Comparison of ENCODE assay signal across 1 cellular context in the genomic region with DNA sequence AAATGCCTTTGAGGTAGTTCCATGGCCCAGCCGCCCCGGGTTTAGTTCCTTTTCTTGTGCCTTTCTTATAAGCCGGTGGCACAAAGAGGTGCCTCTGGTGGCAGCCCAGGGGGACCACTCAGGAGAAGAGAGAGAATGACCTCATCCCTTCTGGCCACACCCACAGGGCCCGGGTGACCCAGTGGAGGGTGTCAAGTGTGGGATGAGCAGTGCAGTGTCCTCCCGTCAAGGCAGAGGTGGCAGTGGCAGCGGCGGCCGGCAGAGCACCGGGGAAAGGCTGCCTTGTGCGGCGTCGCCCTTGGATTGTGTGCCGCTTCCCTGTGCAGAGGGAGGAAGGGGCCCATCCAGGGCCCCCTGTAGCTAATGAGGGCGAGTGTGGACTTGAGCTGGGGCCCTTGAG.
TF ChIP-seq lines count a peak whose summit lies in the region.

No MANE protein-coding gene starts in this region.

TF ChIP-seq in WTC11, 78 proteins besides CTCF, POLR2A, EP300 and RAD21 (continued from another document):
- TF ChIP-seq, protein P1, sequence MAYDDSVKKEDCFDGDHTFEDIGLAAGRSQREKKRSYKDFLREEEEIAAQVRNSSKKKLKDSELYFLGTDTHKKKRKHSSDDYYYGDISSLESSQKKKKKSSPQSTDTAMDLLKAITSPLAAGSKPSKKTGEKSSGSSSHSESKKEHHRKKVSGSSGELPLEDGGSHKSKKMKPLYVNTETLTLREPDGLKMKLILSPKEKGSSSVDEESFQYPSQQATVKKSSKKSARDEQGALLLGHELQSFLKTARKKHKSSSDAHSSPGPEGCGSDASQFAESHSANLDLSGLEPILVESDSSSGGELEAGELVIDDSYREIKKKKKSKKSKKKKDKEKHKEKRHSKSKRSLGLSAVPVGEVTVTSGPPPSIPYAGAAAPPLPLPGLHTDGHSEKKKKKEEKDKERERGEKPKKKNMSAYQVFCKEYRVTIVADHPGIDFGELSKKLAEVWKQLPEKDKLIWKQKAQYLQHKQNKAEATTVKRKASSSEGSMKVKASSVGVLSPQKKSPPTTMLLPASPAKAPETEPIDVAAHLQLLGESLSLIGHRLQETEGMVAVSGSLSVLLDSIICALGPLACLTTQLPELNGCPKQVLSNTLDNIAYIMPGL (CRISPR knock-in tag; IDR thresholded peaks at IDR 0.05): no peak
- TF ChIP-seq, protein P2, sequence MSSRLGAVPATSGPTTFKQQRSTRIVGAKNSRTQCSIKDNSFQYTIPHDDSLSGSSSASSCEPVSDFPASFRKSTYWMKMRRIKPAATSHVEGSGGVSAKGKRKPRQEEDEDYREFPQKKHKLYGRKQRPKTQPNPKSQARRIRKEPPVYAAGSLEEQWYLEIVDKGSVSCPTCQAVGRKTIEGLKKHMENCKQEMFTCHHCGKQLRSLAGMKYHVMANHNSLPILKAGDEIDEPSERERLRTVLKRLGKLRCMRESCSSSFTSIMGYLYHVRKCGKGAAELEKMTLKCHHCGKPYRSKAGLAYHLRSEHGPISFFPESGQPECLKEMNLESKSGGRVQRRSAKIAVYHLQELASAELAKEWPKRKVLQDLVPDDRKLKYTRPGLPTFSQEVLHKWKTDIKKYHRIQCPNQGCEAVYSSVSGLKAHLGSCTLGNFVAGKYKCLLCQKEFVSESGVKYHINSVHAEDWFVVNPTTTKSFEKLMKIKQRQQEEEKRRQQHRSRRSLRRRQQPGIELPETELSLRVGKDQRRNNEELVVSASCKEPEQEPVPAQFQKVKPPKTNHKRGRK (CRISPR knock-in tag; IDR thresholded peaks at IDR 0.05; ENCODE audit: borderline replicate concordance): no peak
- TF ChIP-seq ESRRA (CRISPR knock-in tag; IDR thresholded peaks at IDR 0.05; ENCODE audit: borderline replicate concordance): no peak
- TF ChIP-seq, protein P3, sequence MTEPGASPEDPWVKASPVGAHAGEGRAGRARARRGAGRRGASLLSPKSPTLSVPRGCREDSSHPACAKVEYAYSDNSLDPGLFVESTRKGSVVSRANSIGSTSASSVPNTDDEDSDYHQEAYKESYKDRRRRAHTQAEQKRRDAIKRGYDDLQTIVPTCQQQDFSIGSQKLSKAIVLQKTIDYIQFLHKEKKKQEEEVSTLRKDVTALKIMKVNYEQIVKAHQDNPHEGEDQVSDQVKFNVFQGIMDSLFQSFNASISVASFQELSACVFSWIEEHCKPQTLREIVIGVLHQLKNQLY (CRISPR knock-in tag; IDR thresholded peaks at IDR 0.05): no peak
- TF ChIP-seq, protein P4, sequence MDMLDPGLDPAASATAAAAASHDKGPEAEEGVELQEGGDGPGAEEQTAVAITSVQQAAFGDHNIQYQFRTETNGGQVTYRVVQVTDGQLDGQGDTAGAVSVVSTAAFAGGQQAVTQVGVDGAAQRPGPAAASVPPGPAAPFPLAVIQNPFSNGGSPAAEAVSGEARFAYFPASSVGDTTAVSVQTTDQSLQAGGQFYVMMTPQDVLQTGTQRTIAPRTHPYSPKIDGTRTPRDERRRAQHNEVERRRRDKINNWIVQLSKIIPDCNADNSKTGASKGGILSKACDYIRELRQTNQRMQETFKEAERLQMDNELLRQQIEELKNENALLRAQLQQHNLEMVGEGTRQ (CRISPR knock-in tag; IDR thresholded peaks at IDR 0.05): no peak
- no peak for TF ChIP-seq FOXP1 (CRISPR knock-in tag; IDR thresholded peaks at IDR 0.05; ENCODE audit: borderline replicate concordance)
- no peak for TF ChIP-seq ZNF219 (CRISPR knock-in tag; IDR thresholded peaks at IDR 0.05; ENCODE audit: borderline replicate concordance)
